ENCODE assay signal across 23 cellular contexts in genomic region chr13:76942363-76942762, GRCh38. TPM values are rescaled to one million over a fixed set of nuclear protein-coding genes. Genes with fewer than 3 reads are reported as not detected.
DNase-seq lines count a peak whose midpoint lies in the region; ATAC-seq, FAIRE-seq and TF ChIP-seq lines count a peak whose summit lies in the region.
"Had no signal": no experiment of that assay in that cellular context is flagged by ENCODE, and none has a peak within 500 bp of the region (broad histone marks: within the 10 kb centered on the region; RNA-seq: fewer than 3 reads in every experiment).

No MANE protein-coding gene starts in this region.

- DNase-seq in bronchial epithelial cell (ENCODE audit: low read depth) = no peak
- DNase-seq in renal cortical epithelial cell (ENCODE audit: low read depth) = peak; percentile 30
- DNase-seq in ureter (ENCODE audit: low spot score) = no peak
- no peak for DNase-seq in effector CD4-positive, alpha-beta T cell
- no peak for DNase-seq in mucosa of gallbladder (ENCODE audit: low spot score)
- DNase-seq: Calu3, DMS79 treated with DMSO at 0.1 percent for 48 hours, GF-D8, H7, MM.1S, NCI-H2029, NCI-H446, NCI-H524 treated with DMSO at 0.1 percent for 48 hours, SHP77 treated with DMSO at 0.1 percent for 48 hours had no signal

- H3K27me3 ChIP-seq in bronchial epithelial cell (ENCODE audit: control insufficient read depth, insufficient read depth, low read length) = no peaks in the 10 kb centered on the region

- H3K4me3 ChIP-seq in bronchial epithelial cell (ENCODE audit: low read depth, low read length) = no peak overlapping the region
- H3K4me3 ChIP-seq: A549, SK-N-MC had no signal

- peak; percentile 81 for FAIRE-seq in bronchial epithelial cell (lab: Jason Lieb, UNC)
- FAIRE-seq: A549, GM12892 had no signal

- ATAC-seq in GM18858 (IDR thresholded peaks at IDR 0.05; ENCODE audit: unreplicated experiment) = peak; percentile 59
- ATAC-seq in HG02759 (IDR thresholded peaks at IDR 0.05; ENCODE audit: unreplicated experiment) = peak; percentile 48
- ATAC-seq: A549, Panc1 had no signal

- no peak for TF ChIP-seq CTCF in bronchial epithelial cell (IDR thresholded peaks at IDR 0.05; ENCODE audit: insufficient read depth, low read length, severe bottlenecking)

- H3K36me3 ChIP-seq in bronchial epithelial cell (ENCODE audit: control insufficient read depth, insufficient read depth, low read length) = no peaks in the 10 kb centered on the region

RNA-seq across cellular contexts. Expression of gene ACOD1, which starts 5.9 kb away (rescaled TPM):
- total RNA-seq in bronchial epithelial cell (not detected in 2 replicates), renal cortical epithelial cell (not detected in 2 replicates), ureter (not detected), mucosa of gallbladder (not detected)
- total RNA-seq: B cell; Calu3; H7; OCI-LY7; T-helper 1 cell treated with Interleukin-12 subunit alpha and Interleukin-12 subunit beta and Interleukin-4 antibody, amounts not matched to agents 30 ng/mL and 1 ng/mL, for 36 hours had no signal

RNA-seq across cellular contexts. Expression of gene CLN5, which starts 49.5 kb away (rescaled TPM):
- total RNA-seq in bronchial epithelial cell = 21.1 and 27.0 TPM in 2 replicates
- total RNA-seq in renal cortical epithelial cell = 43.4 and 62.4 TPM in 2 replicates
- 43.8 TPM for total RNA-seq in ureter
- 56.9 TPM for total RNA-seq in mucosa of gallbladder

RNA-seq across cellular contexts. Expression of gene KCTD12, which starts 56.2 kb away (rescaled TPM):
- 6.5 and 15.3 TPM in 2 replicates for total RNA-seq in bronchial epithelial cell
- 8.7 and 37.5 TPM in 2 replicates for total RNA-seq in renal cortical epithelial cell
- 56.0 TPM for total RNA-seq in ureter
- 77.3 TPM for total RNA-seq in mucosa of gallbladder
